ENCODE assay signal across 9 cellular contexts in the genomic region with DNA sequence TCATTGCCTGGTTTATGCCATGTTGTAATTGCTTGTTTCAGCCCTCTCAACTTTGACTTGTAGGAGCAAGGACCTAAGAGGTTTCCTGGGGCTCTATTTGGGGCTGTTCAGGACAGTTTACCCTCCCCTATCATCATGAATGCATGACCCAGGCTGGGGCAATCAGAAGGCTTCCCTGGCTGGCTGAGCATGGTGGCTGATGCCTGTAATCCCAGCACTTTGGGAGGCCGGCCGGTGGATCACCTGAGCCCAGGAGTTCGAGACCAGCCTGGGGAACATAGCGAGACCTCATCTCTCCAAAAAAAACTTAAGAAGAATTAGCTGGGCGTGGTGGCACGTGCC. TPM values are rescaled to one million over a fixed set of nuclear protein-coding genes. Genes with fewer than 3 reads are reported as not detected.
A peak's percentile ranks its signal among the peaks of the same experiment; 100 is the strongest.
DNase-seq lines count a peak whose midpoint lies in the region; ATAC-seq and TF ChIP-seq lines count a peak whose summit lies in the region.
"Had no signal": no experiment of that assay in that cellular context is flagged by ENCODE, and none has a peak within 500 bp of the region (broad histone marks: within the 10 kb centered on the region; RNA-seq: fewer than 3 reads in every experiment).

No MANE protein-coding gene starts in this region.

- H3K36me3 ChIP-seq in mucosa of stomach (ENCODE audit: control insufficient read depth, insufficient read depth, low read length), result no peaks in the 10 kb centered on the region
- H3K36me3 ChIP-seq: SJSA1 had no signal

- H3K4me3 ChIP-seq in mucosa of stomach (ENCODE audit: low read length), result peak overlapping the region; percentile 51
- H3K4me3 ChIP-seq: SJSA1 had no signal

- H3K27me3 Mint-ChIP-seq in natural killer cell treated with Interleukin-12 subunit alpha and Interleukin-12 subunit beta and Interleukin-15 and Interleukin-18, amount 100 ng/mL, for 72 hours, result no peaks in the 10 kb centered on the region
- H3K27me3 Mint-ChIP-seq in natural killer cell (ENCODE audit: low read depth in 2 of 2) (no peaks in the 10 kb centered on the region), chondrocyte (ENCODE audit: low read depth) (no peaks in the 10 kb centered on the region)

- H3K9me3 ChIP-seq in mucosa of stomach (ENCODE audit: control insufficient read depth, low read length), result no peaks in the 10 kb centered on the region
- H3K9me3 ChIP-seq: SJSA1 had no signal

- no peak for TF ChIP-seq CTCF in natural killer cell (IDR thresholded peaks at IDR 0.05)
- TF ChIP-seq CTCF in chondrocyte (IDR thresholded peaks at IDR 0.05), result no peak

- no peaks in the 10 kb centered on the region for H3K36me3 Mint-ChIP-seq in natural killer cell treated with Interleukin-12 subunit alpha and Interleukin-12 subunit beta and Interleukin-15 and Interleukin-18, amount 100 ng/mL, for 72 hours
- H3K36me3 Mint-ChIP-seq in natural killer cell (no peaks in the 10 kb centered on the region), chondrocyte (ENCODE audit: low read depth) (no peaks in the 10 kb centered on the region)

- peak overlapping the region; percentile 59 for H3K4me3 Mint-ChIP-seq in natural killer cell treated with Interleukin-12 subunit alpha and Interleukin-12 subunit beta and Interleukin-15 and Interleukin-18, amount 100 ng/mL, for 72 hours
- no peak overlapping the region for H3K4me3 Mint-ChIP-seq in natural killer cell
- H3K4me3 Mint-ChIP-seq in chondrocyte (ENCODE audit: unreplicated experiment), result peak overlapping the region; percentile 74

- no peak for ATAC-seq in natural killer cell treated with Interleukin-12 subunit alpha and Interleukin-12 subunit beta and Interleukin-15 and Interleukin-18, amount 100 ng/mL, for 72 hours
- ATAC-seq in natural killer cell (no peak), GM21390 (IDR thresholded peaks at IDR 0.05; ENCODE audit: unreplicated experiment) (no peak)

- peak overlapping the region in 1 of 2 donors; percentile 69 for H3K27ac Mint-ChIP-seq in natural killer cell treated with Interleukin-12 subunit alpha and Interleukin-12 subunit beta and Interleukin-15 and Interleukin-18, amount 100 ng/mL, for 72 hours
- H3K27ac Mint-ChIP-seq in natural killer cell (peak overlapping the region in 1 of 2 donors; percentile 52), chondrocyte (ENCODE audit: unreplicated experiment) (peak overlapping the region; percentile 95)

- H3K27ac ChIP-seq in caudate nucleus (ENCODE audit: low read depth, low read length), result no peak overlapping the region
- H3K27ac ChIP-seq: SJSA1 had no signal

- intact Hi-C loops in natural killer cell (cut with micrococcal nuclease), result no loop called here

- no peaks in the 10 kb centered on the region for H3K9me3 Mint-ChIP-seq in natural killer cell treated with Interleukin-12 subunit alpha and Interleukin-12 subunit beta and Interleukin-15 and Interleukin-18, amount 100 ng/mL, for 72 hours
- H3K9me3 Mint-ChIP-seq in natural killer cell, result no peaks in the 10 kb centered on the region
- H3K9me3 Mint-ChIP-seq in chondrocyte (ENCODE audit: low read depth), result no peaks in the 10 kb centered on the region

- no peaks in the 10 kb centered on the region for H3K27me3 ChIP-seq in mucosa of stomach (ENCODE audit: control insufficient read depth, insufficient read depth, low read length)
- H3K27me3 ChIP-seq: SJSA1 had no signal

- H3K4me1 Mint-ChIP-seq in natural killer cell treated with Interleukin-12 subunit alpha and Interleukin-12 subunit beta and Interleukin-15 and Interleukin-18, amount 100 ng/mL, for 72 hours (ENCODE audit: low read depth in 2 of 2), result peaks cover 7 to 13% of the 10 kb centered on the region in 2 donors
- peaks cover 10% of the 10 kb centered on the region in 2 donors for H3K4me1 Mint-ChIP-seq in natural killer cell
- peaks cover 16% of the 10 kb centered on the region for H3K4me1 Mint-ChIP-seq in chondrocyte (ENCODE audit: low read depth)

- peaks cover 12% of the 10 kb centered on the region for H3K4me1 ChIP-seq in mucosa of stomach (ENCODE audit: control insufficient read depth, insufficient read depth, low read length)

- peak overlapping the region; percentile 70 for H3K9ac ChIP-seq in mucosa of stomach (ENCODE audit: low read length)

- DNase-seq in natural killer cell treated with Interleukin-12 subunit alpha and Interleukin-12 subunit beta and Interleukin-15 and Interleukin-18, amount 100 ng/mL, for 72 hours (ENCODE audit: low spot score), result no peak
- no peak for DNase-seq in natural killer cell
- DNase-seq in chondrocyte (ENCODE audit: low spot score), result no peak
- DNase-seq in caudate nucleus (lab: John Stamatoyannopoulos, UW), result no peak
- DNase-seq in NCI-H1694 (lab: John Stamatoyannopoulos, UW), result no peak
- no peak for DNase-seq in activated gamma-delta T cell treated with Interleukin-2 at 50 U/mL for 16 hours

RNA-seq across cellular contexts. Expression of a gene that starts 6.1 kb away (rescaled TPM):
- total RNA-seq in natural killer cell treated with Interleukin-12 subunit alpha and Interleukin-12 subunit beta and Interleukin-15 and Interleukin-18, amount 100 ng/mL, for 72 hours, result 100 to 1,000 TPM; 153 to 223 TPM
- total RNA-seq in natural killer cell (10 to 100 TPM; 42.4 to 60.8 (median 44.8) TPM), chondrocyte (68.1 to 84.8 TPM (median 73.0 TPM) in 3 replicates)

RNA-seq across cellular contexts. Expression of a gene that starts 11.4 kb away (rescaled TPM):
- total RNA-seq in natural killer cell treated with Interleukin-12 subunit alpha and Interleukin-12 subunit beta and Interleukin-15 and Interleukin-18, amount 100 ng/mL, for 72 hours, result 10 to 100 TPM; 42.1 to 50.7 TPM
- total RNA-seq in natural killer cell (10 to 100 TPM; 69.1 to 73.3 (median 71.0) TPM), chondrocyte (18.6 to 21.5 TPM (median 21.1 TPM) in 3 replicates)

RNA-seq across cellular contexts. Expression of a gene that starts 47.6 kb away (rescaled TPM):
- total RNA-seq in natural killer cell treated with Interleukin-12 subunit alpha and Interleukin-12 subunit beta and Interleukin-15 and Interleukin-18, amount 100 ng/mL, for 72 hours, result 100 to 1,000 TPM; 218 to 267 TPM
- 1,000 to 10,000 TPM; 1,182 to 2,122 (median 1,520) TPM for total RNA-seq in natural killer cell
- total RNA-seq in chondrocyte, result 129 to 181 TPM (median 176 TPM) in 3 replicates

RNA-seq across cellular contexts. Expression of a gene that starts 54.8 kb away (rescaled TPM):
- total RNA-seq in natural killer cell treated with Interleukin-12 subunit alpha and Interleukin-12 subunit beta and Interleukin-15 and Interleukin-18, amount 100 ng/mL, for 72 hours, result 1 to 10 TPM; 1.5 to 4.0 TPM
- total RNA-seq in natural killer cell (10 to 100 TPM; 13.7 to 19.4 (median 15.6) TPM), chondrocyte (1.6 to 4.0 TPM (median 2.4 TPM) in 3 replicates)

RNA-seq across cellular contexts. Expression of a gene that starts 57.0 kb away (rescaled TPM):
- under 1 TPM in 1 of 2 donors, not detected in 1; 0.71 TPM for total RNA-seq in natural killer cell treated with Interleukin-12 subunit alpha and Interleukin-12 subunit beta and Interleukin-15 and Interleukin-18, amount 100 ng/mL, for 72 hours
- total RNA-seq in natural killer cell (1 to 10 TPM in 1 of 3 donors, under 1 TPM in 1, not detected in 1; 0.85 to 1.5 TPM), chondrocyte (6.2 to 149 TPM (median 149 TPM) in 3 replicates)
